In genomic region chr12:75725505-75726120, GRCh38 we compare ENCODE assay signal across 8 cellular contexts.
DNase-seq lines count a peak whose midpoint lies in the region; ATAC-seq and TF ChIP-seq lines count a peak whose summit lies in the region.

No MANE protein-coding gene starts in this region.

- peaks cover 10% of the 10 kb centered on the region for H3F3A ChIP-seq in smooth muscle cell (ENCODE audit: low read depth)

- no peaks in the 10 kb centered on the region for H3K9me3 ChIP-seq in smooth muscle cell (replicated peaks; ENCODE audit: low read depth)

- DNase-seq in NCI-H1436 (lab: John Stamatoyannopoulos, UW), result peak; percentile 13
- no peak for DNase-seq in NCI-H1436 treated with DMSO at 0.1 percent for 48 hours (lab: John Stamatoyannopoulos, UW)
- peak; percentile 57 for DNase-seq in NCI-H524 treated with DMSO at 0.1 percent for 48 hours (lab: John Stamatoyannopoulos, UW)
- no peak for DNase-seq in smooth muscle cell (lab: John Stamatoyannopoulos, UW; ENCODE audit: unreplicated experiment)
- DNase-seq in anterior cingulate cortex (lab: John Stamatoyannopoulos, UW), result no peak
- no peak for DNase-seq in NCI-H2081 treated with DMSO at 0.1 percent for 48 hours (lab: John Stamatoyannopoulos, UW)

- peak overlapping the region; percentile 13 for H2AFZ ChIP-seq in smooth muscle cell (ENCODE audit: low read depth)

- no peaks in the 10 kb centered on the region for H3K79me2 ChIP-seq in smooth muscle cell (ENCODE audit: low read depth)

- no peak overlapping the region for H3K4me3 ChIP-seq in smooth muscle cell

- 36% methylated on average over 3 of the region's 3 CpGs for WGBS in smooth muscle cell (ENCODE audit: low lambda C conversion rate)

- no peaks in the 10 kb centered on the region for H3K36me3 ChIP-seq in smooth muscle cell (ENCODE audit: low read depth)

- peak overlapping the region; percentile 41 for H3K4me2 ChIP-seq in smooth muscle cell

- no peak overlapping the region for H3K9ac ChIP-seq in smooth muscle cell (ENCODE audit: low read depth)

- peak overlapping the region; percentile 80 for H3K27ac ChIP-seq in smooth muscle cell (ENCODE audit: low read depth)

- ATAC-seq in esophagus mucosa (peak; percentile 78), HG02870 (IDR thresholded peaks at IDR 0.05; ENCODE audit: unreplicated experiment) (no peak)

- H4K20me1 ChIP-seq in smooth muscle cell (ENCODE audit: low read depth), result no peaks in the 10 kb centered on the region

- H3K4me1 ChIP-seq in smooth muscle cell (ENCODE audit: low read depth), result peaks cover 32% of the 10 kb centered on the region

- no peak for TF ChIP-seq CTCF in smooth muscle cell (IDR thresholded peaks at IDR 0.05; ENCODE audit: borderline replicate concordance, insufficient read depth, poor library complexity, severe bottlenecking)

- H3K27me3 ChIP-seq in smooth muscle cell (ENCODE audit: low read depth), result no peaks in the 10 kb centered on the region

Comparison
In these comparisons a context has a peak if more than half of its experiments do, and no peak if none do; other contexts are left out.
1. DNase-seq: peak in NCI-H1436 (single experiment) and NCI-H524 treated with DMSO at 0.1 percent for 48 hours (single experiment); none in NCI-H1436 treated with DMSO at 0.1 percent for 48 hours (single experiment), smooth muscle cell (single experiment), anterior cingulate cortex (0 of 58) and NCI-H2081 treated with DMSO at 0.1 percent for 48 hours (single experiment).